Comparison of ENCODE assay signal across 1 cellular context in the genomic region with DNA sequence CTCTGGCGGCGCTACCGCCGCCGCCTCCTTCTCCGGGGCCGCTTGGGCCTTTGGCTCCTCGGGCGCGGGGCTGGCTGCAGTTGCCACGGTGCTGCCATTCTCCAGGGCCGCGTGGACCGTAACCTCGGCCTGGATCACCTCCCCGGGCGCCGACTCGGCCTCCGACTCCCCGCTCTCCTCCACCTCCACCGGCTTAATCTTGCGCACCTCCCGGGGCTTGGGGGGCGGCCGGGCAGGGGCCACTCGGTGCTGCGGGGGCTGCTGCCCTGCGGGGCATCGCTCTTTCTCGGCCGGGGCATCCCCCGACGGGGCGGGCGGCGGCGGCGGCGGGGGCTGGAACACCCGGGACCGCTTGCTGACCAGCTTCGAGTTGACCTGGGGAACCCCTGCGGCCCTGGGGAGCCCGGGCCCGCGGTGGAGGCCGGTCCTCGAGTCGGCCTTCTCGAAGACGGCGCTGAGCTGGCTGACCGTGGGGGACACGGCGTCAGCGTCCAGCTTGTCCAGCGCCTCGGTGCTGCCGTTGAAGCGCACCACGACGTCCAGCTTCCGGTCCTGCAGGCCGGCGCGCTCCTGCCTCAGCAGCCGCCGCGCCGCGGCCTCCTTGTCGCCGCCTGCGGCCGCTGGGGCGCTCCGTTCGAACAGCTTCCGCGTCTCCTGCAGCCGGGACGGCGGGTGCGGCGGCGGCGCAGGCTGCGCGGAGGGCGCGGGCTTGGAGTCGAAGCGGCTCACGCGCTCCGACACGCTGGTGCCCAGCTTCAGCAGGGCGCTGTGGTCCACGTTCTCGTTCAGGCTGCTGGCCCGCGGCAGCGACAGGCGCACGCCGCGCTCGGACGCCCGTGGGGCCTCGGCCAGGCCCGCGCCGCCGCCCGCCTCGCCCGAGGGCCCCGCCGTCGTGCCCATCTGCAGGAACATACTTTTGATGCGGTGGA.
A peak's percentile ranks its signal among the peaks of the same experiment; 100 is the strongest.
TF ChIP-seq lines count a peak whose summit lies in the region.

No MANE protein-coding gene starts in this region.

TF ChIP-seq in GM12878, 131 proteins besides CTCF, POLR2A, EP300 and RAD21 (continued from another document and continues in another):
- TF ChIP-seq ZBTB4 (CRISPR knock-in tag; IDR thresholded peaks at IDR 0.05) = no peak
- TF ChIP-seq, protein P1, sequence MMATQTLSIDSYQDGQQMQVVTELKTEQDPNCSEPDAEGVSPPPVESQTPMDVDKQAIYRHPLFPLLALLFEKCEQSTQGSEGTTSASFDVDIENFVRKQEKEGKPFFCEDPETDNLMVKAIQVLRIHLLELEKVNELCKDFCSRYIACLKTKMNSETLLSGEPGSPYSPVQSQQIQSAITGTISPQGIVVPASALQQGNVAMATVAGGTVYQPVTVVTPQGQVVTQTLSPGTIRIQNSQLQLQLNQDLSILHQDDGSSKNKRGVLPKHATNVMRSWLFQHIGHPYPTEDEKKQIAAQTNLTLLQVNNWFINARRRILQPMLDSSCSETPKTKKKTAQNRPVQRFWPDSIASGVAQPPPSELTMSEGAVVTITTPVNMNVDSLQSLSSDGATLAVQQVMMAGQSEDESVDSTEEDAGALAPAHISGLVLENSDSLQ (IDR thresholded peaks at IDR 0.05) = no peak
- no peak for TF ChIP-seq STAT3 (IDR thresholded peaks at IDR 0.05; ENCODE audit: low read depth, low read length)
- TF ChIP-seq CBFB (IDR thresholded peaks at IDR 0.05; ENCODE audit: low read depth) = no peak
- no peak for TF ChIP-seq ZNF24 (IDR thresholded peaks at IDR 0.05)
- TF ChIP-seq KDM1A (IDR thresholded peaks at IDR 0.05; ENCODE audit: borderline replicate concordance) = no peak
- TF ChIP-seq, protein P2, sequence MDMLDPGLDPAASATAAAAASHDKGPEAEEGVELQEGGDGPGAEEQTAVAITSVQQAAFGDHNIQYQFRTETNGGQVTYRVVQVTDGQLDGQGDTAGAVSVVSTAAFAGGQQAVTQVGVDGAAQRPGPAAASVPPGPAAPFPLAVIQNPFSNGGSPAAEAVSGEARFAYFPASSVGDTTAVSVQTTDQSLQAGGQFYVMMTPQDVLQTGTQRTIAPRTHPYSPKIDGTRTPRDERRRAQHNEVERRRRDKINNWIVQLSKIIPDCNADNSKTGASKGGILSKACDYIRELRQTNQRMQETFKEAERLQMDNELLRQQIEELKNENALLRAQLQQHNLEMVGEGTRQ (IDR thresholded peaks at IDR 0.05; ENCODE audit: borderline replicate concordance, low read depth, low read length) = no peak
- no peak for TF ChIP-seq ETV6 (conservative IDR thresholded peaks at IDR 0.05 in 1 of 2, IDR thresholded peaks at IDR 0.05 in 1 of 2; ENCODE audit: borderline replicate concordance in 1 of 2, low read depth in 1 of 2)
- TF ChIP-seq, protein P3, sequence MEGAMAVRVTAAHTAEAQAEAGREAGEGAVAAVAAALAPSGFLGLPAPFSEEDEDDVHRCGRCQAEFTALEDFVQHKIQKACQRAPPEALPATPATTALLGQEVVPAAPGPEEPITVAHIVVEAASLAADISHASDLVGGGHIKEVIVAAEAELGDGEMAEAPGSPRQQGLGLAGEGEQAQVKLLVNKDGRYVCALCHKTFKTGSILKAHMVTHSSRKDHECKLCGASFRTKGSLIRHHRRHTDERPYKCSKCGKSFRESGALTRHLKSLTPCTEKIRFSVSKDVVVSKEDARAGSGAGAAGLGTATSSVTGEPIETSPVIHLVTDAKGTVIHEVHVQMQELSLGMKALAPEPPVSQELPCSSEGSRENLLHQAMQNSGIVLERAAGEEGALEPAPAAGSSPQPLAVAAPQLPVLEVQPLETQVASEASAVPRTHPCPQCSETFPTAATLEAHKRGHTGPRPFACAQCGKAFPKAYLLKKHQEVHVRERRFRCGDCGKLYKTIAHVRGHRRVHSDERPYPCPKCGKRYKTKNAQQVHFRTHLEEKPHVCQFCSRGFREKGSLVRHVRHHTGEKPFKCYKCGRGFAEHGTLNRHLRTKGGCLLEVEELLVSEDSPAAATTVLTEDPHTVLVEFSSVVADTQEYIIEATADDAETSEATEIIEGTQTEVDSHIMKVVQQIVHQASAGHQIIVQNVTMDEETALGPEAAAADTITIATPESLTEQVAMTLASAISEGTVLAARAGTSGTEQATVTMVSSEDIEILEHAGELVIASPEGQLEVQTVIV (IDR thresholded peaks at IDR 0.05; ENCODE audit: borderline replicate concordance, partially characterized antibody) = no peak
- TF ChIP-seq SRF (IDR thresholded peaks at IDR 0.05; ENCODE audit: low read depth in 2 of 2, low read length in 2 of 2) = no peak
- TF ChIP-seq PAX5 (IDR thresholded peaks at IDR 0.05; ENCODE audit: borderline replicate concordance, low read depth, low read length) = no peak
- TF ChIP-seq JUNB (IDR thresholded peaks at IDR 0.05) = no peak
- no peak for TF ChIP-seq RCOR1 (conservative IDR thresholded peaks at IDR 0.05; ENCODE audit: low read depth, low read length)
- TF ChIP-seq CBX5 (IDR thresholded peaks at IDR 0.05; ENCODE audit: low read depth) = no peak
- TF ChIP-seq SUPT20H (IDR thresholded peaks at IDR 0.05; ENCODE audit: borderline replicate concordance, control insufficient read depth, low read depth, low read length) = no peak
- peak; percentile 10; the same call in 1 of the 2 replicates for TF ChIP-seq E2F4 (IDR thresholded peaks at IDR 0.05; ENCODE audit: low read depth, low read length)
- TF ChIP-seq MEF2B (IDR thresholded peaks at IDR 0.05; ENCODE audit: partially characterized antibody, poor library complexity, severe bottlenecking) = no peak
- no peak for TF ChIP-seq MEF2A (IDR thresholded peaks at IDR 0.05; ENCODE audit: insufficient read depth, low read depth, low read length)
- TF ChIP-seq TCF3 (IDR thresholded peaks at IDR 0.05; ENCODE audit: borderline replicate concordance, insufficient read depth, low read depth, low read length) = 0 out of 2 replicates have a peak, but pooled peaks have one; percentile 11
- no peak for TF ChIP-seq POLR2AphosphoS2 (IDR thresholded peaks at IDR 0.05; ENCODE audit: low read depth, low read length)
- TF ChIP-seq, protein P4, sequence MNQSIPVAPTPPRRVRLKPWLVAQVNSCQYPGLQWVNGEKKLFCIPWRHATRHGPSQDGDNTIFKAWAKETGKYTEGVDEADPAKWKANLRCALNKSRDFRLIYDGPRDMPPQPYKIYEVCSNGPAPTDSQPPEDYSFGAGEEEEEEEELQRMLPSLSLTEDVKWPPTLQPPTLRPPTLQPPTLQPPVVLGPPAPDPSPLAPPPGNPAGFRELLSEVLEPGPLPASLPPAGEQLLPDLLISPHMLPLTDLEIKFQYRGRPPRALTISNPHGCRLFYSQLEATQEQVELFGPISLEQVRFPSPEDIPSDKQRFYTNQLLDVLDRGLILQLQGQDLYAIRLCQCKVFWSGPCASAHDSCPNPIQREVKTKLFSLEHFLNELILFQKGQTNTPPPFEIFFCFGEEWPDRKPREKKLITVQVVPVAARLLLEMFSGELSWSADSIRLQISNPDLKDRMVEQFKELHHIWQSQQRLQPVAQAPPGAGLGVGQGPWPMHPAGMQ (IDR thresholded peaks at IDR 0.05; ENCODE audit: borderline replicate concordance) = no peak
- TF ChIP-seq EZH2 (IDR thresholded peaks at IDR 0.05; ENCODE audit: borderline replicate concordance, control insufficient read depth, low read depth, low read length) = no peak
- no peak for TF ChIP-seq FOS (IDR thresholded peaks at IDR 0.05; ENCODE audit: borderline replicate concordance, extremely low read depth, insufficient read length)
- TF ChIP-seq, protein P5, sequence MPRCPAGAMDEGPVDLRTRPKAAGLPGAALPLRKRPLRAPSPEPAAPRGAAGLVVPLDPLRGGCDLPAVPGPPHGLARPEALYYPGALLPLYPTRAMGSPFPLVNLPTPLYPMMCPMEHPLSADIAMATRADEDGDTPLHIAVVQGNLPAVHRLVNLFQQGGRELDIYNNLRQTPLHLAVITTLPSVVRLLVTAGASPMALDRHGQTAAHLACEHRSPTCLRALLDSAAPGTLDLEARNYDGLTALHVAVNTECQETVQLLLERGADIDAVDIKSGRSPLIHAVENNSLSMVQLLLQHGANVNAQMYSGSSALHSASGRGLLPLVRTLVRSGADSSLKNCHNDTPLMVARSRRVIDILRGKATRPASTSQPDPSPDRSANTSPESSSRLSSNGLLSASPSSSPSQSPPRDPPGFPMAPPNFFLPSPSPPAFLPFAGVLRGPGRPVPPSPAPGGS (IDR thresholded peaks at IDR 0.05; ENCODE audit: borderline replicate concordance, insufficient read depth, low read depth, low read length, poor library complexity, severe bottlenecking) = no peak
- TF ChIP-seq ESRRA (IDR thresholded peaks at IDR 0.05; ENCODE audit: low read length) = no peak
- no peak for TF ChIP-seq WRNIP1 (IDR thresholded peaks at IDR 0.05; ENCODE audit: borderline replicate concordance, low read depth, low read length)
- TF ChIP-seq, protein P6, sequence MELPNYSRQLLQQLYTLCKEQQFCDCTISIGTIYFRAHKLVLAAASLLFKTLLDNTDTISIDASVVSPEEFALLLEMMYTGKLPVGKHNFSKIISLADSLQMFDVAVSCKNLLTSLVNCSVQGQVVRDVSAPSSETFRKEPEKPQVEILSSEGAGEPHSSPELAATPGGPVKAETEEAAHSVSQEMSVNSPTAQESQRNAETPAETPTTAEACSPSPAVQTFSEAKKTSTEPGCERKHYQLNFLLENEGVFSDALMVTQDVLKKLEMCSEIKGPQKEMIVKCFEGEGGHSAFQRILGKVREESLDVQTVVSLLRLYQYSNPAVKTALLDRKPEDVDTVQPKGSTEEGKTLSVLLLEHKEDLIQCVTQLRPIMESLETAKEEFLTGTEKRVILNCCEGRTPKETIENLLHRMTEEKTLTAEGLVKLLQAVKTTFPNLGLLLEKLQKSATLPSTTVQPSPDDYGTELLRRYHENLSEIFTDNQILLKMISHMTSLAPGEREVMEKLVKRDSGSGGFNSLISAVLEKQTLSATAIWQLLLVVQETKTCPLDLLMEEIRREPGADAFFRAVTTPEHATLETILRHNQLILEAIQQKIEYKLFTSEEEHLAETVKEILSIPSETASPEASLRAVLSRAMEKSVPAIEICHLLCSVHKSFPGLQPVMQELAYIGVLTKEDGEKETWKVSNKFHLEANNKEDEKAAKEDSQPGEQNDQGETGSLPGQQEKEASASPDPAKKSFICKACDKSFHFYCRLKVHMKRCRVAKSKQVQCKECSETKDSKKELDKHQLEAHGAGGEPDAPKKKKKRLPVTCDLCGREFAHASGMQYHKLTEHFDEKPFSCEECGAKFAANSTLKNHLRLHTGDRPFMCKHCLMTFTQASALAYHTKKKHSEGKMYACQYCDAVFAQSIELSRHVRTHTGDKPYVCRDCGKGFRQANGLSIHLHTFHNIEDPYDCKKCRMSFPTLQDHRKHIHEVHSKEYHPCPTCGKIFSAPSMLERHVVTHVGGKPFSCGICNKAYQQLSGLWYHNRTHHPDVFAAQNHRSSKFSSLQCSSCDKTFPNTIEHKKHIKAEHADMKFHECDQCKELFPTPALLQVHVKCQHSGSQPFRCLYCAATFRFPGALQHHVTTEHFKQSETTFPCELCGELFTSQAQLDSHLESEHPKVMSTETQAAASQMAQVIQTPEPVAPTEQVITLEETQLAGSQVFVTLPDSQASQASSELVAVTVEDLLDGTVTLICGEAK (IDR thresholded peaks at IDR 0.05; ENCODE audit: borderline replicate concordance) = no peak
- TF ChIP-seq, protein P7, sequence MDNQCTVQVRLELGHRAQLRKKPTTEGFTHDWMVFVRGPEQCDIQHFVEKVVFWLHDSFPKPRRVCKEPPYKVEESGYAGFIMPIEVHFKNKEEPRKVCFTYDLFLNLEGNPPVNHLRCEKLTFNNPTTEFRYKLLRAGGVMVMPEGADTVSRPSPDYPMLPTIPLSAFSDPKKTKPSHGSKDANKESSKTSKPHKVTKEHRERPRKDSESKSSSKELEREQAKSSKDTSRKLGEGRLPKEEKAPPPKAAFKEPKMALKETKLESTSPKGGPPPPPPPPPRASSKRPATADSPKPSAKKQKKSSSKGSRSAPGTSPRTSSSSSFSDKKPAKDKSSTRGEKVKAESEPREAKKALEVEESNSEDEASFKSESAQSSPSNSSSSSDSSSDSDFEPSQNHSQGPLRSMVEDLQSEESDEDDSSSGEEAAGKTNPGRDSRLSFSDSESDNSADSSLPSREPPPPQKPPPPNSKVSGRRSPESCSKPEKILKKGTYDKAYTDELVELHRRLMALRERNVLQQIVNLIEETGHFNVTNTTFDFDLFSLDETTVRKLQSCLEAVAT (IDR thresholded peaks at IDR 0.05) = peak; percentile 42; the same call in 1 of the 2 replicates
- no peak for TF ChIP-seq RAD51 (IDR thresholded peaks at IDR 0.05)
- no peak for TF ChIP-seq NR2C1 (IDR thresholded peaks at IDR 0.05)
- no peak for TF ChIP-seq MAX (IDR thresholded peaks at IDR 0.05; ENCODE audit: low read depth, low read length)
- TF ChIP-seq RBBP5 (conservative IDR thresholded peaks at IDR 0.05) = no peak
- TF ChIP-seq TARDBP (IDR thresholded peaks at IDR 0.05; ENCODE audit: borderline replicate concordance) = no peak
- TF ChIP-seq SMARCA5 (IDR thresholded peaks at IDR 0.05) = peak; percentile 79; the same call in 1 of the 2 replicates
- TF ChIP-seq ATF3 (IDR thresholded peaks at IDR 0.05; ENCODE audit: borderline replicate concordance, extremely low read depth, low read depth, low read length) = no peak
- no peak for TF ChIP-seq SMAD1 (IDR thresholded peaks at IDR 0.05; ENCODE audit: low read depth, partially characterized antibody)
